ENCODE assay signal across 8 cellular contexts in genomic region chr18:51006061-51006818, GRCh38. TPM values are rescaled to one million over a fixed set of nuclear protein-coding genes. Genes with fewer than 3 reads are reported as not detected.
"Had no signal": no experiment of that assay in that cellular context is flagged by ENCODE, and none has a peak within 500 bp of the region (broad histone marks: within the 10 kb centered on the region; RNA-seq: fewer than 3 reads in every experiment).

No MANE protein-coding gene starts in this region.

- H3K4me3 ChIP-seq: ascending aorta, breast epithelium, thoracic aorta had no signal

- H3K36me3 ChIP-seq: ascending aorta, breast epithelium, thoracic aorta had no signal

- DNase-seq: activated CD4-positive, CD25-positive, alpha-beta regulatory T cell treated with anti-CD3 and anti-CD28 coated beads, Interleukin-2, amount 50 U/mL, for 72 hours; activated naive CD4-positive, alpha-beta T cell; hypothalamus; kidney glomerular epithelial cell had no signal

- H3K4me1 ChIP-seq: ascending aorta, breast epithelium had no signal

- H3K27ac ChIP-seq: ascending aorta, breast epithelium, thoracic aorta had no signal

- H3K9me3 ChIP-seq: ascending aorta, breast epithelium, thoracic aorta had no signal

- ATAC-seq: stimulated activated effector memory CD8-positive, alpha-beta T cell treated with anti-CD3 and anti-CD28 coated beads, Interleukin-12 subunit alpha, Interleukin-12 subunit beta, amount 100 ng/mL, for 72 hours had no signal

- H3K27me3 ChIP-seq: ascending aorta, breast epithelium had no signal

RNA-seq across cellular contexts. Expression of gene ELAC1, which starts 38.4 kb away (rescaled TPM):
- total RNA-seq: ascending aorta had no signal
